8 cellular contexts compared by ENCODE assay signal in genomic region chr5:180291234-180291940, GRCh38. TPM values are rescaled to one million over a fixed set of nuclear protein-coding genes. Genes with fewer than 3 reads are reported as not detected.
DNase-seq lines count a peak whose midpoint lies in the region; ATAC-seq and TF ChIP-seq lines count a peak whose summit lies in the region.

No MANE protein-coding gene starts in this region.

- H3K9ac ChIP-seq in endodermal cell (ENCODE audit: extremely low read depth, low read length, poor library complexity, severe bottlenecking) (peak overlapping the region; percentile 30), mucosa of stomach (ENCODE audit: low read length) (peak overlapping the region; percentile 70)

- peak; percentile 40 for TF ChIP-seq CTCF in endodermal cell (conservative IDR thresholded peaks at IDR 0.05)

- ATAC-seq in CD4-positive, CD25-positive, alpha-beta regulatory T cell (ENCODE audit: low read depth in 2 of 2) = peak; percentile 10 to 17
- ATAC-seq in GM18873 (IDR thresholded peaks at IDR 0.05; ENCODE audit: low FRiP score, unreplicated experiment) (peak; percentile 23), HG03060 (IDR thresholded peaks at IDR 0.05; ENCODE audit: low read depth, unreplicated experiment) (peak; percentile 4)

- H3K9me3 Mint-ChIP-seq in CD4-positive, CD25-positive, alpha-beta regulatory T cell = no peaks in the 10 kb centered on the region
- no peaks in the 10 kb centered on the region for H3K9me3 Mint-ChIP-seq in endodermal cell

- H3K27me3 ChIP-seq in CD4-positive, CD25-positive, alpha-beta regulatory T cell (ENCODE audit: control insufficient read depth, insufficient read depth, low read length) = no peaks in the 10 kb centered on the region
- H3K27me3 ChIP-seq in SJSA1 (replicated peaks) = no peaks in the 10 kb centered on the region
- H3K27me3 ChIP-seq in endodermal cell (ENCODE audit: control insufficient read depth, insufficient read depth, low read length, poor library complexity, severe bottlenecking) = no peaks in the 10 kb centered on the region
- H3K27me3 ChIP-seq in mucosa of stomach (ENCODE audit: control insufficient read depth, insufficient read depth, low read length) = no peaks in the 10 kb centered on the region

- peaks cover 29% of the 10 kb centered on the region for H3K4me1 ChIP-seq in CD4-positive, CD25-positive, alpha-beta regulatory T cell (ENCODE audit: control insufficient read depth, insufficient read depth, low read length, poor library complexity, severe bottlenecking)
- H3K4me1 ChIP-seq in SJSA1 (replicated peaks) (peaks cover 25% of the 10 kb centered on the region), endodermal cell (ENCODE audit: control insufficient read depth, insufficient read depth, low read length) (no peaks in the 10 kb centered on the region), mucosa of stomach (ENCODE audit: control insufficient read depth, insufficient read depth, low read length) (peaks cover 31% of the 10 kb centered on the region)

- H3K27ac Mint-ChIP-seq in CD4-positive, CD25-positive, alpha-beta regulatory T cell = peak overlapping the region in 2 of 3 donors; percentile 83 to 86
- H3K27ac Mint-ChIP-seq in endodermal cell = peak overlapping the region; percentile 73

- peaks cover 16% of the 10 kb centered on the region for H3K27me3 Mint-ChIP-seq in CD4-positive, CD25-positive, alpha-beta regulatory T cell
- H3K27me3 Mint-ChIP-seq in endodermal cell (ENCODE audit: insufficient read depth) = no peaks in the 10 kb centered on the region

- H3K4me3 Mint-ChIP-seq in CD4-positive, CD25-positive, alpha-beta regulatory T cell = peak overlapping the region; percentile 84 to 99 (median 90)
- H3K4me3 Mint-ChIP-seq in endodermal cell = peak overlapping the region; percentile 87

- H3K36me3 ChIP-seq in CD4-positive, CD25-positive, alpha-beta regulatory T cell (ENCODE audit: control insufficient read depth, insufficient read depth, low read length) = peaks cover 4% of the 10 kb centered on the region
- H3K36me3 ChIP-seq in SJSA1 (peaks cover 23% of the 10 kb centered on the region), endodermal cell (ENCODE audit: control insufficient read depth, insufficient read depth, low read length) (peaks cover 21% of the 10 kb centered on the region), mucosa of stomach (ENCODE audit: control insufficient read depth, insufficient read depth, low read length) (no peaks in the 10 kb centered on the region)

- H3K36me3 Mint-ChIP-seq in CD4-positive, CD25-positive, alpha-beta regulatory T cell = peaks cover 7% of the 10 kb centered on the region
- peaks cover 34% of the 10 kb centered on the region for H3K36me3 Mint-ChIP-seq in endodermal cell (ENCODE audit: low read depth)

- no peak overlapping the region for H3K27ac ChIP-seq in CD4-positive, CD25-positive, alpha-beta regulatory T cell (ENCODE audit: insufficient read depth, low read length, poor library complexity, severe bottlenecking)
- peak overlapping the region; percentile 39; the same call in 1 of the 2 replicates for H3K27ac ChIP-seq in SJSA1
- H3K27ac ChIP-seq in endodermal cell (ENCODE audit: low read depth, low read length) = no peak overlapping the region

- WGBS in endodermal cell (ENCODE audit: insufficient coverage in 1 of 2, insufficient read length in 1 of 2), 2 experiments = 0% methylated on average over 5 to 68 of the region's 68 CpGs

- H3K4me3 ChIP-seq in CD4-positive, CD25-positive, alpha-beta regulatory T cell (ENCODE audit: low read depth, low read length) = peak overlapping the region; percentile 32
- peak overlapping the region; percentile 93 for H3K4me3 ChIP-seq in SJSA1
- H3K4me3 ChIP-seq in endodermal cell (ENCODE audit: low read length) = peak overlapping the region; percentile 86
- no peak overlapping the region for H3K4me3 ChIP-seq in mucosa of stomach (ENCODE audit: low read length)

- peak in 1 of 3 donors; percentile 36 for DNase-seq in CD4-positive, CD25-positive, alpha-beta regulatory T cell
- peak in 1 of 2 experiments; percentile 47 for DNase-seq in SJSA1 (ENCODE audit: low read depth in 1 of 2, low spot score in 2 of 2)
- DNase-seq in endodermal cell = peak; percentile 68
- DNase-seq in NCI-H1092 treated with DMSO at 0.1 percent for 48 hours (lab: John Stamatoyannopoulos, UW) = no peak
- no peak for DNase-seq in cortex of kidney (lab: John Stamatoyannopoulos, UW)

- peaks cover 21 to 62% (median 44%) of the 10 kb centered on the region in 4 donors for H3K4me1 Mint-ChIP-seq in CD4-positive, CD25-positive, alpha-beta regulatory T cell
- peaks cover 39% of the 10 kb centered on the region for H3K4me1 Mint-ChIP-seq in endodermal cell

- H3K9me3 ChIP-seq in CD4-positive, CD25-positive, alpha-beta regulatory T cell (ENCODE audit: control insufficient read depth in 2 of 2, low read length in 2 of 2) = no peaks in the 10 kb centered on the region
- no peaks in the 10 kb centered on the region for H3K9me3 ChIP-seq in SJSA1 (replicated peaks)
- H3K9me3 ChIP-seq in endodermal cell (ENCODE audit: control insufficient read depth, low read length) = peaks cover 6% of the 10 kb centered on the region
- no peaks in the 10 kb centered on the region for H3K9me3 ChIP-seq in mucosa of stomach (ENCODE audit: control insufficient read depth, low read length)

RNA-seq across cellular contexts. Expression of gene MAPK9, which starts 0.5 kb away (rescaled TPM):
- 28.1 TPM for total RNA-seq in CD4-positive, CD25-positive, alpha-beta regulatory T cell
- 10 to 100 TPM; 18.5 to 35.4 (median 22.7) TPM for polyA plus RNA-seq in CD4-positive, CD25-positive, alpha-beta regulatory T cell
- 44.9 and 82.1 TPM in 2 replicates for total RNA-seq in SJSA1 (2014; rRNA removed; shearing (Covaris generic))
- 10 to 100 TPM; 45.6 to 51.8 TPM for total RNA-seq in endodermal cell
- polyA plus RNA-seq in endodermal cell (2013, experiment 1 of 2) = 27.7 TPM
- polyA plus RNA-seq in endodermal cell (2013, experiment 2 of 2) = 26.4 TPM
